ENCODE assay signal across 8 cellular contexts in genomic region chr19:57599761-57600383, GRCh38. TPM values are rescaled to one million over a fixed set of nuclear protein-coding genes. Genes with fewer than 3 reads are reported as not detected.
DNase-seq lines count a peak whose midpoint lies in the region; ATAC-seq and TF ChIP-seq lines count a peak whose summit lies in the region.

ZNF530 (plus strand) TSS chr19:57599885; CDS start chr19:57604346, 4,461 bp downstream.

- peak; percentile 97 for ATAC-seq in GM21447 (IDR thresholded peaks at IDR 0.05; ENCODE audit: unreplicated experiment)
- ATAC-seq in esophagus mucosa = peak; percentile 97

- no peak for TF ChIP-seq CTCF in Calu3 (IDR thresholded peaks at IDR 0.05; ENCODE audit: unreplicated experiment)

- CTCF ChIA-PET in Calu3 (lab: Charles Lee) = interaction anchor here (0.7 kb wide), 1 partner anchor 19 kb away, joined by 4 read pairs; no protein-coding TSS in a partner anchor

- no peaks in the 10 kb centered on the region for H3K36me3 ChIP-seq in mucosa of stomach (ENCODE audit: control insufficient read depth, insufficient read depth, low read length)

- H3K9me3 ChIP-seq in mucosa of stomach (ENCODE audit: control insufficient read depth, low read length) = no peaks in the 10 kb centered on the region

- DNase-seq in Calu3 = peak; percentile 96
- peak; percentile 94 for DNase-seq in HuH-7 (ENCODE audit: low spot score)
- peak; percentile 98 for DNase-seq in OCI-M1 (lab: John Stamatoyannopoulos, UW)
- peak; percentile 83 for DNase-seq in activated T-cell treated with anti-CD3 and anti-CD28 coated beads, Interleukin-2, amount 50 U/mL, for 1 hour
- peak; percentile 93 for DNase-seq in stimulated activated CD8-positive, alpha-beta memory T cell treated with anti-CD3 and anti-CD28 coated beads, Interleukin-4, amount 100 ng/mL, for 48 hours

- H3K4me3 ChIP-seq in mucosa of stomach (ENCODE audit: low read length) = peak within 1 kb of the TSS; percentile 20

- peak within 1 kb of the TSS; percentile 60 for H3K9ac ChIP-seq in mucosa of stomach (ENCODE audit: low read length)

- peaks cover 11% of the 10 kb centered on the region for H3K4me1 ChIP-seq in mucosa of stomach (ENCODE audit: control insufficient read depth, insufficient read depth, low read length)

- H3K27ac Mint-ChIP-seq in Calu3 (ENCODE audit: unreplicated experiment) = peak within 1 kb of the TSS; percentile 46

- H3K4me3 Mint-ChIP-seq in Calu3 (ENCODE audit: low read depth, unreplicated experiment) = peak within 1 kb of the TSS; percentile 80

- no TSS peak for BruUV-seq in Calu3 (replicated peaks; lab: Mats Ljungman, UMichigan)

- H3K36me3 Mint-ChIP-seq in Calu3 (ENCODE audit: insufficient read depth, unreplicated experiment) = peaks cover 14% of the 10 kb centered on the region

- H3K4me1 Mint-ChIP-seq in Calu3 (ENCODE audit: low read depth, unreplicated experiment) = peaks cover 12% of the 10 kb centered on the region

- H3K27me3 Mint-ChIP-seq in Calu3 (ENCODE audit: unreplicated experiment) = no peaks in the 10 kb centered on the region

- intact Hi-C loops in Calu3 (cut with micrococcal nuclease; ENCODE audit: unreplicated experiment) = no loop called here

- peaks cover 35% of the 10 kb centered on the region for H3K9me3 Mint-ChIP-seq in Calu3 (ENCODE audit: low read depth, unreplicated experiment)

- no peaks in the 10 kb centered on the region for H3K27me3 ChIP-seq in mucosa of stomach (ENCODE audit: control insufficient read depth, insufficient read depth, low read length)

RNA-seq across cellular contexts. Expression of gene ZNF530, which starts in this region (rescaled TPM):
- total RNA-seq in Calu3 (2022) = 8.2 and 10.4 TPM in 2 replicates
- total RNA-seq in esophagus mucosa = 2.1 TPM

Comparison
In these comparisons a context has a peak if more than half of its experiments do, and no peak if none do; other contexts are left out.
1. Peak in every context shown above with its lines: DNase-seq, ATAC-seq and H3K4me3 ChIP-seq.